16 cellular contexts compared by ENCODE assay signal in the genomic region with DNA sequence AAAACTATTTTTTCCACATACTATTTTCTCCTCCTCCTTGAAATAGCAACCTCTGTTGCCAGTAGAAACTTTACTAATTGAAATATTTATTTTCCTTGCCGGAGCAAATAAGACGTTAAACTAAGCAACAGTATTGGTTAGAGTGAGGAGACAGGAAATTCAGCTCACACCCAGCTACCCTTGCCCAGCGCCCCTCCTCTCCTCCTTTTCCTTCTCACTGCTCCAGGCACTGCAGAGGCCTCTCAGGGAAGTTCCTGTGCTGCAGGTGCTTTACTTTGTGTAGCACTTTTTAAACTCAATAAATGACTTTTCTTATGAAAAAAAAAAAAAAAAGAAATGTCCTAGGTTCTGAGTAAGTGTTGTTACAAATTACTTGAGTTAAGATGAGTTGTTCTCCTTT.
A peak's percentile ranks its signal among the peaks of the same experiment; 100 is the strongest.
DNase-seq lines count a peak whose midpoint lies in the region; ATAC-seq and TF ChIP-seq lines count a peak whose summit lies in the region.
"Had no signal": no experiment of that assay in that cellular context is flagged by ENCODE, and none has a peak within 500 bp of the region (broad histone marks: within the 10 kb centered on the region; RNA-seq: fewer than 3 reads in every experiment).

No MANE protein-coding gene starts in this region.

- H3K79me2 ChIP-seq in GM23338 (replicated peaks; ENCODE audit: insufficient read depth): no peaks in the 10 kb centered on the region

- no peak overlapping the region for H3K4me2 ChIP-seq in GM23338
- H3K4me2 ChIP-seq: BLaER1 treated with 17β-estradiol and CSF1 and Interleukin-3, amounts not matched to agents 10 nM and 100 nM had no signal

- 0 out of 2 replicates have a peak, but pooled peaks cover 7% of the 10 kb centered on the region for H3K9me2 ChIP-seq in GM23338 (ENCODE audit: insufficient read depth)

- no peaks in the 10 kb centered on the region for H3K27me3 ChIP-seq in GM23338 (ENCODE audit: insufficient read depth)
- no peaks in the 10 kb centered on the region for H3K27me3 ChIP-seq in endodermal cell (ENCODE audit: control insufficient read depth, insufficient read depth, low read length, poor library complexity, severe bottlenecking)
- H3K27me3 ChIP-seq: BLaER1 treated with 17β-estradiol and CSF1 and Interleukin-3, amounts not matched to agents 10 nM and 100 nM had no signal

- H3K27me3 Mint-ChIP-seq in GM23338 (ENCODE audit: insufficient read depth, low read depth, poor library complexity): no peaks in the 10 kb centered on the region
- no peaks in the 10 kb centered on the region for H3K27me3 Mint-ChIP-seq in endodermal cell (ENCODE audit: insufficient read depth)
- H3K27me3 Mint-ChIP-seq in effector memory CD8-positive, alpha-beta T cell: no peaks in the 10 kb centered on the region
- no peaks in the 10 kb centered on the region for H3K27me3 Mint-ChIP-seq in T-helper 17 cell
- H3K27me3 Mint-ChIP-seq: CD4-positive, CD25-positive, alpha-beta regulatory T cell; IgD-negative memory B cell had no signal

- H3K4me3 Mint-ChIP-seq in GM23338 (no peak overlapping the region; the same call in 2 of the 3 replicates), endodermal cell (no peak overlapping the region), T-helper 17 cell (no peak overlapping the region)
- no peak overlapping the region for H3K4me3 Mint-ChIP-seq in effector memory CD8-positive, alpha-beta T cell
- H3K4me3 Mint-ChIP-seq: IgD-negative memory B cell had no signal

- in situ Hi-C loops in ACHN (cut with HindIII; ENCODE audit: low pct_ligation_motif_present, low pct_unique_long_range_greater_than_20kb, low sequenced_read_pairs): no loop called here

- no peak overlapping the region for H3K9ac ChIP-seq in endodermal cell (ENCODE audit: extremely low read depth, low read length, poor library complexity, severe bottlenecking)
- H3K9ac ChIP-seq: BLaER1 treated with 17β-estradiol and CSF1 and Interleukin-3, amounts not matched to agents 10 nM and 100 nM had no signal

- H4K20me1 ChIP-seq in GM23338 (replicated peaks; ENCODE audit: insufficient read depth): no peaks in the 10 kb centered on the region
- H4K20me1 ChIP-seq: BLaER1 treated with 17β-estradiol and CSF1 and Interleukin-3, amounts not matched to agents 10 nM and 100 nM had no signal

- H3K9me3 Mint-ChIP-seq in GM23338: no peaks in the 10 kb centered on the region
- no peaks in the 10 kb centered on the region for H3K9me3 Mint-ChIP-seq in endodermal cell
- peaks cover 7 to 20% of the 10 kb centered on the region in 2 donors for H3K9me3 Mint-ChIP-seq in effector memory CD8-positive, alpha-beta T cell

- H3K27ac Mint-ChIP-seq in GM23338 (no peak overlapping the region), endodermal cell (no peak overlapping the region), T-helper 17 cell (no peak overlapping the region)
- H3K27ac Mint-ChIP-seq in effector memory CD8-positive, alpha-beta T cell: no peak overlapping the region
- H3K27ac Mint-ChIP-seq: CD4-positive, CD25-positive, alpha-beta regulatory T cell; IgD-negative memory B cell had no signal

- H3K27ac ChIP-seq in GM23338 (ENCODE audit: low read depth): no peak overlapping the region
- no peak overlapping the region for H3K27ac ChIP-seq in endodermal cell (ENCODE audit: low read depth, low read length)
- H3K27ac ChIP-seq: BLaER1 treated with 17β-estradiol and CSF1 and Interleukin-3, amounts not matched to agents 10 nM and 100 nM had no signal

- H3K9me3 ChIP-seq in endodermal cell (ENCODE audit: control insufficient read depth, low read length): no peaks in the 10 kb centered on the region
- H3K9me3 ChIP-seq in T-helper 17 cell (ENCODE audit: control insufficient read depth, low read length, poor library complexity, severe bottlenecking): no peaks in the 10 kb centered on the region
- H3K9me3 ChIP-seq: BLaER1 treated with 17β-estradiol and CSF1 and Interleukin-3, amounts not matched to agents 10 nM and 100 nM had no signal

- H3K36me3 ChIP-seq in GM23338 (ENCODE audit: insufficient read depth) (no peaks in the 10 kb centered on the region), endodermal cell (ENCODE audit: control insufficient read depth, insufficient read depth, low read length) (no peaks in the 10 kb centered on the region)
- H3K36me3 ChIP-seq: BLaER1 treated with 17β-estradiol and CSF1 and Interleukin-3, amounts not matched to agents 10 nM and 100 nM had no signal

- H3K4me1 Mint-ChIP-seq in GM23338 (peaks cover 32% of the 10 kb centered on the region), endodermal cell (peaks cover 23% of the 10 kb centered on the region), T-helper 17 cell (no peaks in the 10 kb centered on the region)
- no peaks in the 10 kb centered on the region for H3K4me1 Mint-ChIP-seq in effector memory CD8-positive, alpha-beta T cell (ENCODE audit: low read depth in 2 of 2)
- H3K4me1 Mint-ChIP-seq: CD4-positive, CD25-positive, alpha-beta regulatory T cell; IgD-negative memory B cell had no signal

- TF ChIP-seq CTCF in GM23338 (conservative IDR thresholded peaks at IDR 0.05; ENCODE audit: low read depth in 2 of 2) (no peak), endodermal cell (conservative IDR thresholded peaks at IDR 0.05) (no peak)

- DNase-seq in ACHN (peak; percentile 23), GM23338 (ENCODE audit: low spot score) (peak; percentile 74), endodermal cell (peak; percentile 72), left kidney (ENCODE audit: low read depth, low spot score) (peak; percentile 43), T-helper 17 cell (no peak), NCI-H1105 treated with DMSO at 0.1 percent for 48 hours (lab: John Stamatoyannopoulos, UW) (no peak)
- DNase-seq in effector memory CD8-positive, alpha-beta T cell: no peak
- DNase-seq: 8988T; CD4-positive, CD25-positive, alpha-beta regulatory T cell; DMS 273 treated with DMSO at 0.1 percent for 48 hours; DMS79 treated with DMSO at 0.1 percent for 48 hours; EL; GDM1 had no signal

- no peaks in the 10 kb centered on the region for H3F3A ChIP-seq in GM23338 (replicated peaks; ENCODE audit: low read depth)

- H2AFZ ChIP-seq in GM23338: no peak overlapping the region

- H3K36me3 Mint-ChIP-seq in GM23338 (ENCODE audit: low read depth) (no peaks in the 10 kb centered on the region; the same call in 2 of the 3 replicates), endodermal cell (ENCODE audit: low read depth) (peaks cover 10% of the 10 kb centered on the region), T-helper 17 cell (ENCODE audit: low read depth) (no peaks in the 10 kb centered on the region)
- H3K36me3 Mint-ChIP-seq in effector memory CD8-positive, alpha-beta T cell (ENCODE audit: insufficient read depth): no peaks in the 10 kb centered on the region
- H3K36me3 Mint-ChIP-seq: CD4-positive, CD25-positive, alpha-beta regulatory T cell had no signal

- H3K4me3 ChIP-seq in GM23338 (no peak overlapping the region), endodermal cell (ENCODE audit: low read length) (no peak overlapping the region)
- H3K4me3 ChIP-seq: BLaER1 treated with 17β-estradiol and CSF1 and Interleukin-3, amounts not matched to agents 10 nM and 100 nM had no signal

- WGBS in endodermal cell (ENCODE audit: insufficient coverage in 1 of 2, insufficient read length in 1 of 2), 2 experiments: 54 to 58% methylated on average over 2 to 3 of the region's 3 CpGs

- H3K4me1 ChIP-seq in GM23338 (ENCODE audit: insufficient read depth): peaks cover 38% of the 10 kb centered on the region
- H3K4me1 ChIP-seq in endodermal cell (ENCODE audit: control insufficient read depth, insufficient read depth, low read length): no peaks in the 10 kb centered on the region
- H3K4me1 ChIP-seq: BLaER1 treated with 17β-estradiol and CSF1 and Interleukin-3, amounts not matched to agents 10 nM and 100 nM had no signal

- ATAC-seq in GM23338 (peak; percentile 95), HG03460 (IDR thresholded peaks at IDR 0.05; ENCODE audit: unreplicated experiment) (no peak), T-helper 17 cell (no peak)
- ATAC-seq in effector memory CD8-positive, alpha-beta T cell (replicated peaks): no peak

TF ChIP-seq in GM23338, 12 proteins besides CTCF, POLR2A, EP300 and RAD21 (continues in another document):
- no peak for TF ChIP-seq CREB1 (CRISPR knock-in tag; IDR thresholded peaks at IDR 0.05; ENCODE audit: low read depth)
- no peak for TF ChIP-seq POLR2AphosphoS5 (IDR thresholded peaks at IDR 0.05; ENCODE audit: low read depth)

Comparison
In these comparisons a context has a peak if more than half of its experiments do, and no peak if none do; other contexts are left out.
1. DNase-seq: peak in ACHN (single experiment), GM23338 (single experiment), endodermal cell (single experiment) and left kidney (single experiment); none in effector memory CD8-positive, alpha-beta T cell (0 of 3), T-helper 17 cell (0 of 3) and NCI-H1105 treated with DMSO at 0.1 percent for 48 hours (single experiment).